31 cellular contexts compared by ENCODE assay signal in the genomic region with DNA sequence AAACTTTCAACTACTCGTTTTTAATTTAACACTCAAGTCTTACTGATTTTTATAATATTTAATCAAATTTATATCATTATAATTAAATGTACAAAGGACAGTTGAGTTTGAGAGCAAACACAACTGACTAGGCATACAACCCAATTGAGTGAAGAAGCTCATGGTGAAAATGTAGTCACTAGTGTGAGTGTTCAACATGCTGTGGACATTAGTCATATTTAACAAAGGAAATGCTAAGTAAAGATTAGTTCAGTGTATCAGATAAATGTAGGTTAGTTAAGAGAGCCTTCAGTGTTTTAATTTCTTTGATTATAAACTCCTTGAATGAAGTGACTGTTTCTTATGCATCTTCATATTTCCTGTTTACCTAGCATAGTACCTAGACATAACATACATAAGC.
"Had no signal": no experiment of that assay in that cellular context is flagged by ENCODE, and none has a peak within 500 bp of the region (broad histone marks: within the 10 kb centered on the region; RNA-seq: fewer than 3 reads in every experiment).

No MANE protein-coding gene starts in this region.

- H3K36me3 ChIP-seq: ascending aorta, breast epithelium, esophagus squamous epithelium, left lung, lower lobe of right lung, pancreas, prostate gland, sigmoid colon, upper lobe of left lung, vagina had no signal

- FAIRE-seq: colon, frontal cortex, pancreas, small intestine had no signal

- ATAC-seq: activated CD4-positive, alpha-beta T cell treated with anti-CD3 and anti-CD28 coated beads for 36 hours; activated CD8-positive, alpha-beta T cell treated with anti-CD3 and anti-CD28 coated beads, Interleukin-2, amount 10 ng/mL, durations not matched to agents 7 days and 5 days; activated T-cell treated with anti-CD3 and anti-CD28 coated beads, Interleukin-2, amount 50 U/mL, for 72 hours; left lung; lower lobe of right lung; naive thymus-derived CD8-positive, alpha-beta T cell; pancreas; stimulated activated effector memory CD8-positive, alpha-beta T cell treated with anti-CD3 and anti-CD28 coated beads, Interleukin-12 subunit alpha, Interleukin-12 subunit beta, amount 100 ng/mL, for 72 hours; stimulated activated naive CD8-positive, alpha-beta T cell treated with anti-CD3 and anti-CD28 coated beads, Interleukin-15, amount 100 ng/mL, for 72 hours had no signal

- DNase-seq: activated CD4-positive, alpha-beta T cell treated with anti-CD3 and anti-CD28 coated beads for 36 hours; activated CD4-positive, CD25-positive, alpha-beta regulatory T cell; activated CD8-positive, alpha-beta T cell treated with anti-CD3 and anti-CD28 coated beads, Interleukin-2, amount 10 ng/mL, durations not matched to agents 7 days and 5 days; activated naive CD4-positive, alpha-beta T cell treated with anti-CD3 and anti-CD28 coated beads for 36 hours; activated naive CD8-positive, alpha-beta T cell treated with anti-CD3 and anti-CD28 coated beads for 36 hours; activated T-cell treated with anti-CD3 and anti-CD28 coated beads for 4 hours; activated T-cell treated with anti-CD3 and anti-CD28 coated beads, Interleukin-2, amount 50 U/mL, for 72 hours; dermis blood vessel endothelial cell; effector CD4-positive, alpha-beta T cell; esophagus squamous epithelium; hippocampal formation; left lung; lower lobe of right lung; mesenchymal stem cell; naive thymus-derived CD8-positive, alpha-beta T cell; nucleus accumbens; pancreas; sigmoid colon; small intestine; stimulated activated CD4-positive, alpha-beta T cell treated with anti-CD3 and anti-CD28 coated beads, Interleukin-4, amount 100 ng/mL, for 24 hours; stimulated activated naive CD8-positive, alpha-beta T cell treated with anti-CD3 and anti-CD28 coated beads, Interleukin-15, amount 100 ng/mL, for 72 hours; substantia nigra; T-helper 1 cell; upper lobe of left lung had no signal

- H3K27me3 ChIP-seq: ascending aorta, breast epithelium, esophagus squamous epithelium, left lung, pancreas, sigmoid colon, upper lobe of left lung, vagina had no signal

- H3K4me3 ChIP-seq: ascending aorta, breast epithelium, esophagus squamous epithelium, left lung, lower lobe of right lung, pancreas, prostate gland, sigmoid colon, upper lobe of left lung, vagina had no signal
